1 cellular context compared by ENCODE assay signal in the genomic region with DNA sequence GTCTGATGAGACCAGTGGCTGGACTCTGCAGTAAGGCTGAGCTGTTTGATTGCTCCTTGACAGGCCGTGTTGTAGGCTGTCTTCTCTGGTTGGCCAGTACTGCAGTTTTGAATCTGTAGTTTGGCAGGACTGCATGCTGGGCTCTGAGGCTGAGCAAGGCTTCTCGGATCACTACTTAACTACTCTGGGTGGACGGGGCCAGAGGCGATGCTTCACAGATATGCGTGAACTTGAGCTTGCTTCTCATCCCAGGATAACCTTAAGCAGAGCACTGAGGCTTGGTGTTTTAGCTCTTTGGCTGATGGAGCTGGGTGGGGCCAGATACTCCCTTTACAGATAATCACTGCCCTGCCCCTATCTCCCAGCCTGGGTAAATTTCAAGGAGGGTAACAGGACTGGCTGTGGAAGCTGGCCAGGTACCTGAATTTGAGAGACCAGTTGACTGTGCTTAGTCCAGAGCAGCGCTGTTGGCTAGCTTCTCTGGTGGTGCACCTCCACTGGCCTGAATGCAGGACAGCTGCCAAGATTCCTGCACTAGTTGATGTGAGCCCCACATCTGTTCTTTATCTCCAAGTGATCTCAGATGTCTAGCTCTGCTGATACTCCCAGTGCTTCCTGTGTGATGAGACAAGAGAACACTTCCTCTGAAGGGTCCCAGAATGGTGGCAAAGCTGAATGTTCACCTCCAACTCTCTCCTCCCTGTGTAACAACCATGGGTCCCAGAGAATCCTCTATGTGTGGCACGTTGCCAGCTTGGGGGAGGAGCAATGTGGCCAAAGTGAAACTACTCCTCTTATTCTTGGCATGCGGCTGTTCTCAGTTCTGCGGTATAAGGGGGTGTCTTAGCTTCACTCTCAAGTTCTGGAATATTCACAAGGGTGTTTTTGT.
TF ChIP-seq lines count a peak whose summit lies in the region.

No MANE protein-coding gene starts in this region.

TF ChIP-seq in K562, 482 proteins besides CTCF, POLR2A, EP300 and RAD21 (continued from another document):
- TF ChIP-seq JUND (IDR thresholded peaks at IDR 0.05; ENCODE audit: borderline replicate concordance, low read depth, low read length): no peak
- TF ChIP-seq JUND (tag; IDR thresholded peaks at IDR 0.05; ENCODE audit: borderline replicate concordance, low read depth, low read length): 0 out of 3 replicates have a peak, but pooled peaks have one; percentile 41
- no peak; the same call in 1 of the 2 replicates for TF ChIP-seq ATF7 (IDR thresholded peaks at IDR 0.05)
- TF ChIP-seq AFF4 (CRISPR knock-in tag; IDR thresholded peaks at IDR 0.05): no peak
- peak; percentile 30 to 34; a peak in 1 of 4 replicates for TF ChIP-seq KDM1A (IDR thresholded peaks at IDR 0.05)
- peak; percentile 33 for TF ChIP-seq RBBP5 (IDR thresholded peaks at IDR 0.05; ENCODE audit: borderline replicate concordance, insufficient read depth, low read length, poor library complexity, severe bottlenecking)
- 0 out of 2 replicates have a peak, but pooled peaks have one; percentile 41 for TF ChIP-seq SP1 (CRISPR knock-in tag; IDR thresholded peaks at IDR 0.05)
- peak; percentile 72 for TF ChIP-seq PKNOX1 (IDR thresholded peaks at IDR 0.05)
- peak in 1 of 2 experiments; percentile 25; a peak in 1 of 4 replicates for TF ChIP-seq RCOR1 (IDR thresholded peaks at IDR 0.05; ENCODE audit: borderline replicate concordance in 1 of 2, low read depth in 2 of 2, low read length in 2 of 2)
- TF ChIP-seq SMARCA4 (IDR thresholded peaks at IDR 0.05): 0 out of 2 replicates have a peak, but pooled peaks have one; percentile 50
- no peak for TF ChIP-seq ZNF778 (CRISPR knock-in tag; IDR thresholded peaks at IDR 0.05)
- TF ChIP-seq ESRRA (IDR thresholded peaks at IDR 0.05; ENCODE audit: borderline replicate concordance, low read depth): 0 out of 2 replicates have a peak, but pooled peaks have one; percentile 9
- 0 out of 2 replicates have a peak, but pooled peaks have one; percentile 12 for TF ChIP-seq SMARCA5 (IDR thresholded peaks at IDR 0.05)
- TF ChIP-seq ZFX (CRISPR knock-in tag; IDR thresholded peaks at IDR 0.05): no peak
- peak in 1 of 2 experiments; percentile 60; a peak in 1 of 4 replicates for TF ChIP-seq SRF (CRISPR knock-in tag; IDR thresholded peaks at IDR 0.05)
- peak; percentile 44; the same call in 1 of the 2 replicates for TF ChIP-seq MYBL2 (IDR thresholded peaks at IDR 0.05; ENCODE audit: low read depth)
- no peak for TF ChIP-seq MYBL2 (CRISPR knock-in tag; IDR thresholded peaks at IDR 0.05; ENCODE audit: borderline replicate concordance)
- TF ChIP-seq NFE2L1 (tag; IDR thresholded peaks at IDR 0.05; ENCODE audit: borderline replicate concordance, low read depth): no peak
- peak; percentile 99 for TF ChIP-seq NFIC (IDR thresholded peaks at IDR 0.05)
- peak; percentile 36; the same call in 1 of the 2 replicates for TF ChIP-seq NFIX (CRISPR knock-in tag; IDR thresholded peaks at IDR 0.05; ENCODE audit: low read depth)
- TF ChIP-seq DPF2 (IDR thresholded peaks at IDR 0.05): peak; percentile 68
- TF ChIP-seq MEIS2 (IDR thresholded peaks at IDR 0.05; ENCODE audit: partially characterized antibody): peak; percentile 2
- TF ChIP-seq MED1 (CRISPR knock-in tag; IDR thresholded peaks at IDR 0.05; ENCODE audit: borderline replicate concordance): no peak
- peak; percentile 86 for TF ChIP-seq CTBP1 (IDR thresholded peaks at IDR 0.05; ENCODE audit: borderline replicate concordance)
- TF ChIP-seq ARID1B (IDR thresholded peaks at IDR 0.05): peak; percentile 51
- TF ChIP-seq ZNF740 (CRISPR knock-in tag; IDR thresholded peaks at IDR 0.05): no peak
- TF ChIP-seq ZNF740 (tag; IDR thresholded peaks at IDR 0.05): no peak
- TF ChIP-seq SMAD1 (IDR thresholded peaks at IDR 0.05; ENCODE audit: low read depth, low read length, partially characterized antibody): peak; percentile 74
- TF ChIP-seq ZNF143 (CRISPR knock-in tag; IDR thresholded peaks at IDR 0.05): no peak
- 0 out of 2 replicates have a peak, but pooled peaks have one; percentile 4 for TF ChIP-seq BHLHE40 (IDR thresholded peaks at IDR 0.05; ENCODE audit: low read length)
- TF ChIP-seq ZNF224 (CRISPR knock-in tag; IDR thresholded peaks at IDR 0.05): 0 out of 2 replicates have a peak, but pooled peaks have one; percentile 42
- 0 out of 4 replicates have a peak, but pooled peaks of 1 of the 2 experiments have one; percentile 24 for TF ChIP-seq HDAC1 (IDR thresholded peaks at IDR 0.05)
- TF ChIP-seq NRF1 (conservative IDR thresholded peaks at IDR 0.05 in 1 of 2, IDR thresholded peaks at IDR 0.05 in 1 of 2): 0 out of 4 replicates have a peak, but pooled peaks of 1 of the 2 experiments have one; percentile 10
- TF ChIP-seq, protein P1, sequence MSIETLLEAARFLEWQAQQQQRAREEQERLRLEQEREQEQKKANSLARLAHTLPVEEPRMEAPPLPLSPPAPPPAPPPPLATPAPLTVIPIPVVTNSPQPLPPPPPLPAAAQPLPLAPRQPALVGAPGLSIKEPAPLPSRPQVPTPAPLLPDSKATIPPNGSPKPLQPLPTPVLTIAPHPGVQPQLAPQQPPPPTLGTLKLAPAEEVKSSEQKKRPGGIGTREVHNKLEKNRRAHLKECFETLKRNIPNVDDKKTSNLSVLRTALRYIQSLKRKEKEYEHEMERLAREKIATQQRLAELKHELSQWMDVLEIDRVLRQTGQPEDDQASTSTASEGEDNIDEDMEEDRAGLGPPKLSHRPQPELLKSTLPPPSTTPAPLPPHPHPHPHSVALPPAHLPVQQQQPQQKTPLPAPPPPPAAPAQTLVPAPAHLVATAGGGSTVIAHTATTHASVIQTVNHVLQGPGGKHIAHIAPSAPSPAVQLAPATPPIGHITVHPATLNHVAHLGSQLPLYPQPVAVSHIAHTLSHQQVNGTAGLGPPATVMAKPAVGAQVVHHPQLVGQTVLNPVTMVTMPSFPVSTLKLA (conservative IDR thresholded peaks at IDR 0.05): peak in 1 of 2 experiments; percentile 15; a peak in 1 of 4 replicates
- TF ChIP-seq SRSF3 (IDR thresholded peaks at IDR 0.05; ENCODE audit: insufficient read depth, low read length): no peak
